11 cellular contexts compared by ENCODE assay signal in the genomic region with DNA sequence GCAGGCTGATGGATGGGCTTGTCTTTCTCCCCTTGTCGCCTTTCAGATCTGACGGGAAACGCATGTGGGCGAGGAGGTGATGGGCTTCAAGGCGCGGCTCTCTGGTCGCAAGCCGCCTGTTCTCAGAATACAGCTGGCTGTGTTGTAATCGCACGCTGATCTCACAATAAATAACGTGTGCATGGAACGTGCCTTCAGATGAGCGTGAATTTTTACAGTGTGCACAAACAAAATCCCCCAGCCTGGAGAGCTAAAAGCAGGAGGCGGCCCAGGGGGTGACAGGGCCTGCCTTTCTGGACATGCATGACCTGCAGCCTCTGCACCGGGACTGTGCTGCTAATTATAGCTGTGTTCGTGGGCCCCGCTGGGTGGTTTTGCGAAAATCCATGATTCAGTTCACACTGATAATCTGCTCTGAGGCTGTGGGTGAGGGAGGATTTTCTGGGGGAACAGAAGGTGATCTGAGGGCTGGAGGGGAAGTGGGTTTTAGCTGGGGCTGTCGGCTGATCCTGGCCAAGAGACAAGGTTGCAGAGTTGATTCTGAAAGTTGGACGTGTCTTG.
DNase-seq lines count a peak whose midpoint lies in the region; TF ChIP-seq lines count a peak whose summit lies in the region.
"Had no signal": no experiment of that assay in that cellular context is flagged by ENCODE, and none has a peak within 500 bp of the region (broad histone marks: within the 10 kb centered on the region; RNA-seq: fewer than 3 reads in every experiment).

No MANE protein-coding gene starts in this region.

- intact Hi-C loops in sigmoid colon (cut with DNase I) (loop anchor here (2.0 to 5.0 kb wide), 2 partner anchors 187 to 242 kb away; a partner anchor contains a TSS), prostate gland (cut with DNase I) (loop anchor here (2.0 to 5.0 kb wide), 2 partner anchors 187 to 242 kb away; a partner anchor contains a TSS)

- no peak overlapping the region for H3K27ac ChIP-seq in sigmoid colon
- no peak overlapping the region for H3K27ac ChIP-seq in prostate gland

- WGBS in sigmoid colon, 2 donors: 40 to 69% methylated on average over 20 of the region's 20 CpGs
- 76% methylated on average over 20 of the region's 20 CpGs for WGBS in prostate gland

- no peak for TF ChIP-seq POLR2A in sigmoid colon (IDR thresholded peaks at IDR 0.05)
- TF ChIP-seq POLR2A in prostate gland (IDR thresholded peaks at IDR 0.05): no peak

- TF ChIP-seq CTCF in fibroblast of mammary gland (conservative IDR thresholded peaks at IDR 0.05; ENCODE audit: control insufficient read depth, insufficient read depth, low read depth, low read length) (no peak), sigmoid colon (IDR thresholded peaks at IDR 0.05) (no peak), prostate gland (IDR thresholded peaks at IDR 0.05) (no peak)

- H3K4me3 ChIP-seq in fibroblast of mammary gland (ENCODE audit: control insufficient read depth, low read depth, low read length) (no peak overlapping the region), sigmoid colon (no peak overlapping the region), prostate gland (no peak overlapping the region)

- no peaks in the 10 kb centered on the region for H3K4me1 ChIP-seq in sigmoid colon
- H3K4me1 ChIP-seq in prostate gland (replicated peaks): no peaks in the 10 kb centered on the region

- TF ChIP-seq EP300 in sigmoid colon (IDR thresholded peaks at IDR 0.05): no peak

- no peaks in the 10 kb centered on the region for H3K9me3 ChIP-seq in sigmoid colon
- H3K9me3 ChIP-seq in prostate gland: no peaks in the 10 kb centered on the region

- H3K27me3 ChIP-seq in sigmoid colon (no peaks in the 10 kb centered on the region), prostate gland (replicated peaks; ENCODE audit: insufficient read depth) (no peaks in the 10 kb centered on the region)

- DNase-seq in COLO668 (lab: John Stamatoyannopoulos, UW; ENCODE audit: unreplicated experiment): peak; percentile 28
- DNase-seq in NOMO-1 treated with dmso at 0.1 percent for 144 hours (lab: John Stamatoyannopoulos, UW; ENCODE audit: unreplicated experiment): peak; percentile 43
- peak; percentile 56 for DNase-seq in fibroblast of mammary gland (ENCODE audit: low read depth)
- peak; percentile 79 for DNase-seq in sigmoid colon
- no peak for DNase-seq in KG1 (lab: John Stamatoyannopoulos, UW)
- no peak for DNase-seq in NCI-H524 treated with DMSO at 0.1 percent for 48 hours (lab: John Stamatoyannopoulos, UW)
- no peak for DNase-seq in NCI-H748 (lab: John Stamatoyannopoulos, UW; ENCODE audit: unreplicated experiment)
- no peak for DNase-seq in prostate gland (ENCODE audit: low spot score)
- DNase-seq: cortex of kidney, left ventricle myocardium superior, T1000 had no signal

- no peaks in the 10 kb centered on the region for H3K36me3 ChIP-seq in sigmoid colon
- H3K36me3 ChIP-seq in prostate gland: no peaks in the 10 kb centered on the region

Comparison
In these comparisons a context has a peak if more than half of its experiments do, and no peak if none do; other contexts are left out.
1. DNase-seq: peak in COLO668 (single experiment), NOMO-1 treated with dmso at 0.1 percent for 144 hours (single experiment), fibroblast of mammary gland (single experiment) and sigmoid colon (single experiment); none in KG1 (single experiment), NCI-H524 treated with DMSO at 0.1 percent for 48 hours (single experiment), NCI-H748 (single experiment) and prostate gland (single experiment).